In the genomic region with DNA sequence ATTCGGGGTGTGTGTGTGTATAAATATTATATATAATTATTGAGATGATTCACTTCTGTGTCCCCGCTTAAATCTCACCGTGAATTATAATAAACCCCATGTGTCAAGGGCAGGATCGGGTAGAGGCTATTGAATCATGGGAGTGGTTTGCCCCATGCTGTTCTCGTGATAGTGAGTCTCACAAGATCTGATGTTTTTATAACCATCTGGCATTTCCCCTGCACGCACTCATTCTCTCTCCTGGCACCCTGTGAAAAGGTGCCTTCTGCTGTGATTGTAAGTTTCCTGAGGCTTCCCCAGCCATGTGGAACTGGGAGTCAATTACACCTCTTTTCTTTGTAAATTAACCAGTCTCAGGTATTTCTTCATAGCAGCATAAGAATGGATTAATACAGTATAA, we compare ENCODE assay signal across 16 cellular contexts.
DNase-seq lines count a peak whose midpoint lies in the region; ATAC-seq and TF ChIP-seq lines count a peak whose summit lies in the region.
"Had no signal": no experiment of that assay in that cellular context is flagged by ENCODE, and none has a peak within 500 bp of the region (broad histone marks: within the 10 kb centered on the region; RNA-seq: fewer than 3 reads in every experiment).

No MANE protein-coding gene starts in this region.

- H3K27me3 ChIP-seq in GM23338 (ENCODE audit: insufficient read depth): no peaks in the 10 kb centered on the region
- H3K27me3 ChIP-seq: BE2C had no signal

- no peaks in the 10 kb centered on the region for H3K79me2 ChIP-seq in GM23338 (replicated peaks; ENCODE audit: insufficient read depth)

- peak overlapping the region; percentile 67; the same call in 1 of the 2 replicates for H2AFZ ChIP-seq in GM23338
- H2AFZ ChIP-seq: GM23248 had no signal

- no peaks in the 10 kb centered on the region for H3F3A ChIP-seq in GM23338 (replicated peaks; ENCODE audit: low read depth)

- no peak for ATAC-seq in GM23338
- ATAC-seq: A549 had no signal

- no peaks in the 10 kb centered on the region for H3K27me3 Mint-ChIP-seq in GM23338 (ENCODE audit: insufficient read depth, low read depth, poor library complexity)
- H3K27me3 Mint-ChIP-seq: CD4-positive, alpha-beta memory T cell had no signal

- no peaks in the 10 kb centered on the region for H3K4me1 Mint-ChIP-seq in GM23338
- H3K4me1 Mint-ChIP-seq: CD4-positive, alpha-beta memory T cell had no signal

- no peaks in the 10 kb centered on the region for H3K9me3 ChIP-seq in SK-N-MC (ENCODE audit: low read depth, low read length)
- H3K9me3 ChIP-seq: A549, BE2C had no signal

- TF ChIP-seq CTCF in GM23338 (conservative IDR thresholded peaks at IDR 0.05; ENCODE audit: low read depth in 2 of 2) (no peak), RWPE1 (conservative IDR thresholded peaks at IDR 0.05; ENCODE audit: low read depth) (no peak)

- H3K27ac ChIP-seq in GM23338 (ENCODE audit: low read depth) (no peak overlapping the region), SK-N-MC (no peak overlapping the region), RWPE1 (no peak overlapping the region)
- H3K27ac ChIP-seq: A549, C4-2B, GM23248 had no signal

- H3K36me3 Mint-ChIP-seq in GM23338 (ENCODE audit: low read depth): peaks cover 2% of the 10 kb centered on the region; the same call in 1 of the 3 replicates
- H3K36me3 Mint-ChIP-seq: CD4-positive, alpha-beta memory T cell had no signal

- H3K27ac Mint-ChIP-seq in GM23338: no peak overlapping the region
- H3K27ac Mint-ChIP-seq: CD4-positive, alpha-beta memory T cell; H9 had no signal

- DNase-seq in GM23338 (ENCODE audit: low spot score) (no peak), NCI-H2171 treated with DMSO at 0.1 percent for 48 hours (lab: John Stamatoyannopoulos, UW) (peak; percentile 77), SK-N-MC (ENCODE audit: low read depth, low spot score) (peak; percentile 22), NCI-H526 (lab: John Stamatoyannopoulos, UW) (no peak), hypothalamus (lab: John Stamatoyannopoulos, UW) (no peak), islet precursor cell (no peak), RWPE1 (ENCODE audit: low spot score) (no peak)
- DNase-seq: BE2C; CD4-positive, alpha-beta memory T cell; DND-41; GF-D8; GM23248; H9; IMR-90 had no signal

- peaks cover 3% of the 10 kb centered on the region; the same call in 2 of the 3 replicates for H3K9me3 Mint-ChIP-seq in GM23338

- no peak overlapping the region for H3K4me3 Mint-ChIP-seq in GM23338
- H3K4me3 Mint-ChIP-seq: CD4-positive, alpha-beta memory T cell; H9 had no signal

- H3K36me3 ChIP-seq in GM23338 (ENCODE audit: insufficient read depth) (no peaks in the 10 kb centered on the region), SK-N-MC (ENCODE audit: insufficient read depth, low read length) (no peaks in the 10 kb centered on the region)
- H3K36me3 ChIP-seq: BE2C had no signal

- H3K4me3 ChIP-seq in GM23338 (no peak overlapping the region), SK-N-MC (no peak overlapping the region)
- H3K4me3 ChIP-seq: A549, GM23248 had no signal

- POLR2A ChIA-PET in RWPE1 (lab: Yijun Ruan, JAX; ENCODE audit: low non-redundant PET): no interaction called here

- no peak overlapping the region for H3K9ac ChIP-seq in SK-N-MC (ENCODE audit: insufficient read length)
- H3K9ac ChIP-seq: GM23248 had no signal

- CTCF ChIA-PET in RWPE1 (lab: Yijun Ruan, JAX): no interaction called here

- no peaks in the 10 kb centered on the region for H4K20me1 ChIP-seq in GM23338 (replicated peaks; ENCODE audit: insufficient read depth)

- H3K4me2 ChIP-seq in GM23338: no peak overlapping the region
- H3K4me2 ChIP-seq: A549 had no signal

- no peaks in the 10 kb centered on the region for H3K4me1 ChIP-seq in GM23338 (ENCODE audit: insufficient read depth)
- H3K4me1 ChIP-seq: A549 had no signal

- H3K9me2 ChIP-seq in GM23338 (ENCODE audit: insufficient read depth): peaks cover 20% of the 10 kb centered on the region

TF ChIP-seq in GM23338, 12 proteins besides CTCF, POLR2A, EP300 and RAD21 (continues in another document):
- TF ChIP-seq JUNB (IDR thresholded peaks at IDR 0.05; ENCODE audit: unreplicated experiment) (no peak), EZH2phosphoT487 (IDR thresholded peaks at IDR 0.05; ENCODE audit: unreplicated experiment) (no peak), ZNF331 (CRISPR knock-in tag; IDR thresholded peaks at IDR 0.05; ENCODE audit: low read depth) (no peak), POLR2AphosphoS5 (IDR thresholded peaks at IDR 0.05; ENCODE audit: low read depth) (no peak), EZH2 (IDR thresholded peaks at IDR 0.05; ENCODE audit: low read depth, unreplicated experiment) (no peak), CREB1 (CRISPR knock-in tag; IDR thresholded peaks at IDR 0.05; ENCODE audit: low read depth) (no peak), STAT1 (IDR thresholded peaks at IDR 0.05; ENCODE audit: unreplicated experiment) (no peak), NANOG (IDR thresholded peaks at IDR 0.05; ENCODE audit: borderline replicate concordance) (no peak), ZNF114 (CRISPR knock-in tag; IDR thresholded peaks at IDR 0.05) (no peak)
- TF ChIP-seq, protein P1, sequence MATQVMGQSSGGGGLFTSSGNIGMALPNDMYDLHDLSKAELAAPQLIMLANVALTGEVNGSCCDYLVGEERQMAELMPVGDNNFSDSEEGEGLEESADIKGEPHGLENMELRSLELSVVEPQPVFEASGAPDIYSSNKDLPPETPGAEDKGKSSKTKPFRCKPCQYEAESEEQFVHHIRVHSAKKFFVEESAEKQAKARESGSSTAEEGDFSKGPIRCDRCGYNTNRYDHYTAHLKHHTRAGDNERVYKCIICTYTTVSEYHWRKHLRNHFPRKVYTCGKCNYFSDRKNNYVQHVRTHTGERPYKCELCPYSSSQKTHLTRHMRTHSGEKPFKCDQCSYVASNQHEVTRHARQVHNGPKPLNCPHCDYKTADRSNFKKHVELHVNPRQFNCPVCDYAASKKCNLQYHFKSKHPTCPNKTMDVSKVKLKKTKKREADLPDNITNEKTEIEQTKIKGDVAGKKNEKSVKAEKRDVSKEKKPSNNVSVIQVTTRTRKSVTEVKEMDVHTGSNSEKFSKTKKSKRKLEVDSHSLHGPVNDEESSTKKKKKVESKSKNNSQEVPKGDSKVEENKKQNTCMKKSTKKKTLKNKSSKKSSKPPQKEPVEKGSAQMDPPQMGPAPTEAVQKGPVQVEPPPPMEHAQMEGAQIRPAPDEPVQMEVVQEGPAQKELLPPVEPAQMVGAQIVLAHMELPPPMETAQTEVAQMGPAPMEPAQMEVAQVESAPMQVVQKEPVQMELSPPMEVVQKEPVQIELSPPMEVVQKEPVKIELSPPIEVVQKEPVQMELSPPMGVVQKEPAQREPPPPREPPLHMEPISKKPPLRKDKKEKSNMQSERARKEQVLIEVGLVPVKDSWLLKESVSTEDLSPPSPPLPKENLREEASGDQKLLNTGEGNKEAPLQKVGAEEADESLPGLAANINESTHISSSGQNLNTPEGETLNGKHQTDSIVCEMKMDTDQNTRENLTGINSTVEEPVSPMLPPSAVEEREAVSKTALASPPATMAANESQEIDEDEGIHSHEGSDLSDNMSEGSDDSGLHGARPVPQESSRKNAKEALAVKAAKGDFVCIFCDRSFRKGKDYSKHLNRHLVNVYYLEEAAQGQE (IDR thresholded peaks at IDR 0.05; ENCODE audit: unreplicated experiment): no peak
- TF ChIP-seq, protein P2, sequence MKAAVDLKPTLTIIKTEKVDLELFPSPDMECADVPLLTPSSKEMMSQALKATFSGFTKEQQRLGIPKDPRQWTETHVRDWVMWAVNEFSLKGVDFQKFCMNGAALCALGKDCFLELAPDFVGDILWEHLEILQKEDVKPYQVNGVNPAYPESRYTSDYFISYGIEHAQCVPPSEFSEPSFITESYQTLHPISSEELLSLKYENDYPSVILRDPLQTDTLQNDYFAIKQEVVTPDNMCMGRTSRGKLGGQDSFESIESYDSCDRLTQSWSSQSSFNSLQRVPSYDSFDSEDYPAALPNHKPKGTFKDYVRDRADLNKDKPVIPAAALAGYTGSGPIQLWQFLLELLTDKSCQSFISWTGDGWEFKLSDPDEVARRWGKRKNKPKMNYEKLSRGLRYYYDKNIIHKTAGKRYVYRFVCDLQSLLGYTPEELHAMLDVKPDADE (IDR thresholded peaks at IDR 0.05): no peak

Comparison
In these comparisons a context has a peak if more than half of its experiments do, and no peak if none do; other contexts are left out.
1. DNase-seq: peak in NCI-H2171 treated with DMSO at 0.1 percent for 48 hours (single experiment) and SK-N-MC (single experiment); none in GM23338 (single experiment), NCI-H526 (0 of 2), hypothalamus (0 of 51), islet precursor cell (single experiment) and RWPE1 (single experiment).